Comparison of ENCODE assay signal across 30 cellular contexts in the genomic region with DNA sequence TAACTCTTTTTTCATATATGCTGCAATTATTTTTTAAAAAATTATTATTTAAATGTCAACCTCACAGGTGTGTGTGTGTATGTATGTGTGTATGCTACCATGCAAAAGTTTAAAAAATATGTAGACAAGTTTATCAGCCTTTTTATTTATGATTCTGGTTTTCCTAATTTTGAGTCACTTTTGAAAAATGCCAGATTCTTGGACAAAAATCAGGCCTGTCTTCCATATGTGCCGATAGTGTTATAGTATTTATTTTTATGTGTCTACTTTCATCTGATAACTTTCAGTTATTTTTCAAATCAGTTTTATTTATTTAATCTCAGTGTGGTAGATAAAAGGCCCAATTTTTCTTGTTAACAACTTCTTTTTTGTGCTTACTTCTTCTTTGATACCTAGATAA.
"Had no signal": no experiment of that assay in that cellular context is flagged by ENCODE, and none has a peak within 500 bp of the region (broad histone marks: within the 10 kb centered on the region; RNA-seq: fewer than 3 reads in every experiment).

No MANE protein-coding gene starts in this region.

- FAIRE-seq: bronchial epithelial cell, endometrium had no signal

- H3K4me1 ChIP-seq: adrenal gland, colonic mucosa had no signal

- ATAC-seq: activated CD4-positive, alpha-beta T cell treated with anti-CD3 and anti-CD28 coated beads for 36 hours; activated CD8-positive, alpha-beta memory T cell treated with anti-CD3 and anti-CD28 coated beads, Interleukin-2, amount 10 ng/mL, durations not matched to agents 7 days and 5 days; activated CD8-positive, alpha-beta T cell treated with anti-CD3 and anti-CD28 coated beads, Interleukin-2, amount 10 ng/mL, durations not matched to agents 7 days and 5 days; activated naive CD8-positive, alpha-beta T cell treated with anti-CD3 and anti-CD28 coated beads, Interleukin-2, amount 50 U/mL, for 24 hours; esophagus mucosa; gastroesophageal sphincter; T-helper 17 cell had no signal

- H3K27ac ChIP-seq: adrenal gland, ascending aorta, brain microvascular endothelial cell, colonic mucosa, gastroesophageal sphincter had no signal

- H3K9me3 ChIP-seq: adrenal gland, ascending aorta, colonic mucosa, gastroesophageal sphincter had no signal

- H3K4me3 ChIP-seq: adrenal gland, ascending aorta, colonic mucosa, gastroesophageal sphincter had no signal

- H3K27me3 ChIP-seq: adrenal gland, ascending aorta, brain microvascular endothelial cell, colonic mucosa, gastroesophageal sphincter had no signal

- DNase-seq: activated CD4-positive, alpha-beta memory T cell treated with anti-CD3 and anti-CD28 coated beads for 36 hours; activated CD4-positive, alpha-beta T cell treated with anti-CD3 and anti-CD28 coated beads for 36 hours; activated CD4-positive, alpha-beta T cell treated with anti-CD3 and anti-CD28 coated beads, Interleukin-2, amount 10 ng/mL, durations not matched to agents 24 days and 14 days; activated CD4-positive, CD25-positive, alpha-beta regulatory T cell; activated CD4-positive, CD25-positive, alpha-beta regulatory T cell treated with anti-CD3 and anti-CD28 coated beads, Interleukin-2, amount 50 U/mL, for 72 hours; activated CD8-positive, alpha-beta memory T cell treated with anti-CD3 and anti-CD28 coated beads, Interleukin-2, amount 10 ng/mL, durations not matched to agents 7 days and 5 days; activated CD8-positive, alpha-beta memory T cell treated with anti-CD3 and anti-CD28 coated beads, Interleukin-2, amount 50 U/mL, for 4 hours; activated CD8-positive, alpha-beta T cell treated with anti-CD3 and anti-CD28 coated beads, Interleukin-2, amount 10 ng/mL, durations not matched to agents 7 days and 5 days; activated effector memory CD4-positive, alpha-beta T cell treated with anti-CD3 and anti-CD28 coated beads, Interleukin-2, amount 50 U/mL, for 16 hours; activated naive CD4-positive, alpha-beta T cell treated with anti-CD3 and anti-CD28 coated beads for 36 hours; activated naive CD8-positive, alpha-beta T cell treated with anti-CD3 and anti-CD28 coated beads for 36 hours; activated naive CD8-positive, alpha-beta T cell treated with anti-CD3 and anti-CD28 coated beads, Interleukin-2, amount 50 U/mL, for 24 hours; activated T-cell treated with anti-CD3 and anti-CD28 coated beads, Interleukin-2, amount 50 U/mL, for 1 hour; activated T-cell treated with anti-CD3 and anti-CD28 coated beads, Interleukin-2, amount 50 U/mL, for 48 hours; adrenal gland; brain microvascular endothelial cell; caudate nucleus; cerebellar nuclear complex; colonic mucosa; effector CD8-positive, alpha-beta T cell; foreskin melanocyte; head of caudate nucleus; hippocampal formation; T-helper 1 cell; T-helper 17 cell had no signal

- H3K36me3 ChIP-seq: adrenal gland, ascending aorta, brain microvascular endothelial cell, colonic mucosa, gastroesophageal sphincter had no signal
